In genomic region chr19:33263325-33264023, GRCh38 we compare ENCODE assay signal across 1 cellular context.
TF ChIP-seq lines count a peak whose summit lies in the region.

No MANE protein-coding gene starts in this region.

TF ChIP-seq in K562, 482 proteins besides CTCF, POLR2A, EP300 and RAD21 (continued from another document):
- TF ChIP-seq, protein P1, sequence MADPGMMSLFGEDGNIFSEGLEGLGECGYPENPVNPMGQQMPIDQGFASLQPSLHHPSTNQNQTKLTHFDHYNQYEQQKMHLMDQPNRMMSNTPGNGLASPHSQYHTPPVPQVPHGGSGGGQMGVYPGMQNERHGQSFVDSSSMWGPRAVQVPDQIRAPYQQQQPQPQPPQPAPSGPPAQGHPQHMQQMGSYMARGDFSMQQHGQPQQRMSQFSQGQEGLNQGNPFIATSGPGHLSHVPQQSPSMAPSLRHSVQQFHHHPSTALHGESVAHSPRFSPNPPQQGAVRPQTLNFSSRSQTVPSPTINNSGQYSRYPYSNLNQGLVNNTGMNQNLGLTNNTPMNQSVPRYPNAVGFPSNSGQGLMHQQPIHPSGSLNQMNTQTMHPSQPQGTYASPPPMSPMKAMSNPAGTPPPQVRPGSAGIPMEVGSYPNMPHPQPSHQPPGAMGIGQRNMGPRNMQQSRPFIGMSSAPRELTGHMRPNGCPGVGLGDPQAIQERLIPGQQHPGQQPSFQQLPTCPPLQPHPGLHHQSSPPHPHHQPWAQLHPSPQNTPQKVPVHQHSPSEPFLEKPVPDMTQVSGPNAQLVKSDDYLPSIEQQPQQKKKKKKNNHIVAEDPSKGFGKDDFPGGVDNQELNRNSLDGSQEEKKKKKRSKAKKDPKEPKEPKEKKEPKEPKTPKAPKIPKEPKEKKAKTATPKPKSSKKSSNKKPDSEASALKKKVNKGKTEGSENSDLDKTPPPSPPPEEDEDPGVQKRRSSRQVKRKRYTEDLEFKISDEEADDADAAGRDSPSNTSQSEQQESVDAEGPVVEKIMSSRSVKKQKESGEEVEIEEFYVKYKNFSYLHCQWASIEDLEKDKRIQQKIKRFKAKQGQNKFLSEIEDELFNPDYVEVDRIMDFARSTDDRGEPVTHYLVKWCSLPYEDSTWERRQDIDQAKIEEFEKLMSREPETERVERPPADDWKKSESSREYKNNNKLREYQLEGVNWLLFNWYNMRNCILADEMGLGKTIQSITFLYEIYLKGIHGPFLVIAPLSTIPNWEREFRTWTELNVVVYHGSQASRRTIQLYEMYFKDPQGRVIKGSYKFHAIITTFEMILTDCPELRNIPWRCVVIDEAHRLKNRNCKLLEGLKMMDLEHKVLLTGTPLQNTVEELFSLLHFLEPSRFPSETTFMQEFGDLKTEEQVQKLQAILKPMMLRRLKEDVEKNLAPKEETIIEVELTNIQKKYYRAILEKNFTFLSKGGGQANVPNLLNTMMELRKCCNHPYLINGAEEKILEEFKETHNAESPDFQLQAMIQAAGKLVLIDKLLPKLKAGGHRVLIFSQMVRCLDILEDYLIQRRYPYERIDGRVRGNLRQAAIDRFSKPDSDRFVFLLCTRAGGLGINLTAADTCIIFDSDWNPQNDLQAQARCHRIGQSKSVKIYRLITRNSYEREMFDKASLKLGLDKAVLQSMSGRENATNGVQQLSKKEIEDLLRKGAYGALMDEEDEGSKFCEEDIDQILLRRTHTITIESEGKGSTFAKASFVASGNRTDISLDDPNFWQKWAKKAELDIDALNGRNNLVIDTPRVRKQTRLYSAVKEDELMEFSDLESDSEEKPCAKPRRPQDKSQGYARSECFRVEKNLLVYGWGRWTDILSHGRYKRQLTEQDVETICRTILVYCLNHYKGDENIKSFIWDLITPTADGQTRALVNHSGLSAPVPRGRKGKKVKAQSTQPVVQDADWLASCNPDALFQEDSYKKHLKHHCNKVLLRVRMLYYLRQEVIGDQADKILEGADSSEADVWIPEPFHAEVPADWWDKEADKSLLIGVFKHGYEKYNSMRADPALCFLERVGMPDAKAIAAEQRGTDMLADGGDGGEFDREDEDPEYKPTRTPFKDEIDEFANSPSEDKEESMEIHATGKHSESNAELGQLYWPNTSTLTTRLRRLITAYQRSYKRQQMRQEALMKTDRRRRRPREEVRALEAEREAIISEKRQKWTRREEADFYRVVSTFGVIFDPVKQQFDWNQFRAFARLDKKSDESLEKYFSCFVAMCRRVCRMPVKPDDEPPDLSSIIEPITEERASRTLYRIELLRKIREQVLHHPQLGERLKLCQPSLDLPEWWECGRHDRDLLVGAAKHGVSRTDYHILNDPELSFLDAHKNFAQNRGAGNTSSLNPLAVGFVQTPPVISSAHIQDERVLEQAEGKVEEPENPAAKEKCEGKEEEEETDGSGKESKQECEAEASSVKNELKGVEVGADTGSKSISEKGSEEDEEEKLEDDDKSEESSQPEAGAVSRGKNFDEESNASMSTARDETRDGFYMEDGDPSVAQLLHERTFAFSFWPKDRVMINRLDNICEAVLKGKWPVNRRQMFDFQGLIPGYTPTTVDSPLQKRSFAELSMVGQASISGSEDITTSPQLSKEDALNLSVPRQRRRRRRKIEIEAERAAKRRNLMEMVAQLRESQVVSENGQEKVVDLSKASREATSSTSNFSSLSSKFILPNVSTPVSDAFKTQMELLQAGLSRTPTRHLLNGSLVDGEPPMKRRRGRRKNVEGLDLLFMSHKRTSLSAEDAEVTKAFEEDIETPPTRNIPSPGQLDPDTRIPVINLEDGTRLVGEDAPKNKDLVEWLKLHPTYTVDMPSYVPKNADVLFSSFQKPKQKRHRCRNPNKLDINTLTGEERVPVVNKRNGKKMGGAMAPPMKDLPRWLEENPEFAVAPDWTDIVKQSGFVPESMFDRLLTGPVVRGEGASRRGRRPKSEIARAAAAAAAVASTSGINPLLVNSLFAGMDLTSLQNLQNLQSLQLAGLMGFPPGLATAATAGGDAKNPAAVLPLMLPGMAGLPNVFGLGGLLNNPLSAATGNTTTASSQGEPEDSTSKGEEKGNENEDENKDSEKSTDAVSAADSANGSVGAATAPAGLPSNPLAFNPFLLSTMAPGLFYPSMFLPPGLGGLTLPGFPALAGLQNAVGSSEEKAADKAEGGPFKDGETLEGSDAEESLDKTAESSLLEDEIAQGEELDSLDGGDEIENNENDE (IDR thresholded peaks at IDR 0.05; ENCODE audit: low read depth, low read length) = no peak
- no peak for TF ChIP-seq ZNF644 (tag; IDR thresholded peaks at IDR 0.05; ENCODE audit: low read depth)
- TF ChIP-seq, protein P2, sequence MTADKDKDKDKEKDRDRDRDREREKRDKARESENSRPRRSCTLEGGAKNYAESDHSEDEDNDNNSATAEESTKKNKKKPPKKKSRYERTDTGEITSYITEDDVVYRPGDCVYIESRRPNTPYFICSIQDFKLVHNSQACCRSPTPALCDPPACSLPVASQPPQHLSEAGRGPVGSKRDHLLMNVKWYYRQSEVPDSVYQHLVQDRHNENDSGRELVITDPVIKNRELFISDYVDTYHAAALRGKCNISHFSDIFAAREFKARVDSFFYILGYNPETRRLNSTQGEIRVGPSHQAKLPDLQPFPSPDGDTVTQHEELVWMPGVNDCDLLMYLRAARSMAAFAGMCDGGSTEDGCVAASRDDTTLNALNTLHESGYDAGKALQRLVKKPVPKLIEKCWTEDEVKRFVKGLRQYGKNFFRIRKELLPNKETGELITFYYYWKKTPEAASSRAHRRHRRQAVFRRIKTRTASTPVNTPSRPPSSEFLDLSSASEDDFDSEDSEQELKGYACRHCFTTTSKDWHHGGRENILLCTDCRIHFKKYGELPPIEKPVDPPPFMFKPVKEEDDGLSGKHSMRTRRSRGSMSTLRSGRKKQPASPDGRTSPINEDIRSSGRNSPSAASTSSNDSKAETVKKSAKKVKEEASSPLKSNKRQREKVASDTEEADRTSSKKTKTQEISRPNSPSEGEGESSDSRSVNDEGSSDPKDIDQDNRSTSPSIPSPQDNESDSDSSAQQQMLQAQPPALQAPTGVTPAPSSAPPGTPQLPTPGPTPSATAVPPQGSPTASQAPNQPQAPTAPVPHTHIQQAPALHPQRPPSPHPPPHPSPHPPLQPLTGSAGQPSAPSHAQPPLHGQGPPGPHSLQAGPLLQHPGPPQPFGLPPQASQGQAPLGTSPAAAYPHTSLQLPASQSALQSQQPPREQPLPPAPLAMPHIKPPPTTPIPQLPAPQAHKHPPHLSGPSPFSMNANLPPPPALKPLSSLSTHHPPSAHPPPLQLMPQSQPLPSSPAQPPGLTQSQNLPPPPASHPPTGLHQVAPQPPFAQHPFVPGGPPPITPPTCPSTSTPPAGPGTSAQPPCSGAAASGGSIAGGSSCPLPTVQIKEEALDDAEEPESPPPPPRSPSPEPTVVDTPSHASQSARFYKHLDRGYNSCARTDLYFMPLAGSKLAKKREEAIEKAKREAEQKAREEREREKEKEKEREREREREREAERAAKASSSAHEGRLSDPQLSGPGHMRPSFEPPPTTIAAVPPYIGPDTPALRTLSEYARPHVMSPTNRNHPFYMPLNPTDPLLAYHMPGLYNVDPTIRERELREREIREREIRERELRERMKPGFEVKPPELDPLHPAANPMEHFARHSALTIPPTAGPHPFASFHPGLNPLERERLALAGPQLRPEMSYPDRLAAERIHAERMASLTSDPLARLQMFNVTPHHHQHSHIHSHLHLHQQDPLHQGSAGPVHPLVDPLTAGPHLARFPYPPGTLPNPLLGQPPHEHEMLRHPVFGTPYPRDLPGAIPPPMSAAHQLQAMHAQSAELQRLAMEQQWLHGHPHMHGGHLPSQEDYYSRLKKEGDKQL (CRISPR knock-in tag; IDR thresholded peaks at IDR 0.05; ENCODE audit: borderline replicate concordance) = no peak
- no peak for TF ChIP-seq PML (IDR thresholded peaks at IDR 0.05; ENCODE audit: low read length)
- no peak for TF ChIP-seq ZNF655 (CRISPR knock-in tag; IDR thresholded peaks at IDR 0.05)
- no peak for TF ChIP-seq PTTG1 (tag; IDR thresholded peaks at IDR 0.05; ENCODE audit: low read depth)
- no peak for TF ChIP-seq ZEB2 (IDR thresholded peaks at IDR 0.05)
- no peak for TF ChIP-seq ZNF696 (CRISPR knock-in tag; conservative IDR thresholded peaks at IDR 0.05)
- TF ChIP-seq, protein P3, sequence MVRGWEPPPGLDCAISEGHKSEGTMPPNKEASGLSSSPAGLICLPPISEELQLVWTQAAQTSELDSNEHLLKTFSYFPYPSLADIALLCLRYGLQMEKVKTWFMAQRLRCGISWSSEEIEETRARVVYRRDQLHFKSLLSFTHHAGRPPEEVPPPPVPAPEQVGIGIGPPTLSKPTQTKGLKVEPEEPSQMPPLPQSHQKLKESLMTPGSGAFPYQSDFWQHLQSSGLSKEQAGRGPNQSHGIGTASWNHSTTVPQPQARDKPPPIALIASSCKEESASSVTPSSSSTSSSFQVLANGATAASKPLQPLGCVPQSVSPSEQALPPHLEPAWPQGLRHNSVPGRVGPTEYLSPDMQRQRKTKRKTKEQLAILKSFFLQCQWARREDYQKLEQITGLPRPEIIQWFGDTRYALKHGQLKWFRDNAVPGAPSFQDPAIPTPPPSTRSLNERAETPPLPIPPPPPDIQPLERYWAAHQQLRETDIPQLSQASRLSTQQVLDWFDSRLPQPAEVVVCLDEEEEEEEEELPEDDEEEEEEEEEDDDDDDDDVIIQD (CRISPR knock-in tag; IDR thresholded peaks at IDR 0.05) = no peak
- TF ChIP-seq KLF16 (IDR thresholded peaks at IDR 0.05) = peak; percentile 57
- no peak for TF ChIP-seq TFAM (CRISPR knock-in tag; conservative IDR thresholded peaks at IDR 0.05)
- TF ChIP-seq KAT2B (IDR thresholded peaks at IDR 0.05; ENCODE audit: low read depth, low read length) = no peak
- no peak for TF ChIP-seq NFIX (CRISPR knock-in tag; IDR thresholded peaks at IDR 0.05; ENCODE audit: low read depth)
- no peak for TF ChIP-seq C11orf30 (IDR thresholded peaks at IDR 0.05; ENCODE audit: low read depth)
- peak; percentile 67 for TF ChIP-seq TCF3 (CRISPR knock-in tag; IDR thresholded peaks at IDR 0.05)
- TF ChIP-seq TCF7L2 (IDR thresholded peaks at IDR 0.05; ENCODE audit: low read depth, low read length) = no peak
- no peak for TF ChIP-seq EHMT2 (IDR thresholded peaks at IDR 0.05)
- TF ChIP-seq CEBPB (tag; IDR thresholded peaks at IDR 0.05) = peak; percentile 40; the same call in 1 of the 2 replicates
- no peak for TF ChIP-seq MAFG (tag; conservative IDR thresholded peaks at IDR 0.05)
- TF ChIP-seq MYBL2 (IDR thresholded peaks at IDR 0.05; ENCODE audit: low read depth) = no peak
- no peak for TF ChIP-seq MYBL2 (CRISPR knock-in tag; IDR thresholded peaks at IDR 0.05; ENCODE audit: borderline replicate concordance)
- TF ChIP-seq VEZF1 (CRISPR knock-in tag; IDR thresholded peaks at IDR 0.05) = peak; percentile 90
- TF ChIP-seq NFXL1 (CRISPR knock-in tag; IDR thresholded peaks at IDR 0.05) = no peak
- TF ChIP-seq MEIS2 (IDR thresholded peaks at IDR 0.05; ENCODE audit: partially characterized antibody) = no peak
- no peak for TF ChIP-seq SRSF3 (IDR thresholded peaks at IDR 0.05; ENCODE audit: insufficient read depth, low read length)
- TF ChIP-seq ZNF699 (CRISPR knock-in tag; IDR thresholded peaks at IDR 0.05; ENCODE audit: insufficient replicate concordance) = no peak
